Comparison of ENCODE assay signal across 8 cellular contexts in genomic region chr5:172282277-172283019, GRCh38. TPM values are rescaled to one million over a fixed set of nuclear protein-coding genes. Genes with fewer than 3 reads are reported as not detected.
DNase-seq lines count a peak whose midpoint lies in the region; ATAC-seq and TF ChIP-seq lines count a peak whose summit lies in the region.

No MANE protein-coding gene starts in this region.

- ATAC-seq in mucosa of descending colon = no peak
- ATAC-seq in HG03521 (IDR thresholded peaks at IDR 0.05; ENCODE audit: unreplicated experiment) = no peak
- no peak for ATAC-seq in HG03095 (IDR thresholded peaks at IDR 0.05; ENCODE audit: unreplicated experiment)

- in situ Hi-C loops in mammary epithelial cell (cut with MboI; ENCODE audit: low sequenced_read_pairs in 2 of 2) = loop anchor here (5.0 to 25.0 kb wide), 2 partner anchors 170 to 180 kb away; no protein-coding TSS in a partner anchor

- dilution Hi-C loops in mammary epithelial cell (cut with HindIII; ENCODE audit: low sequenced_read_pairs) = no loop called here

- no TSS peak for BruUV-seq in mammary epithelial cell (replicated peaks; lab: Mats Ljungman, UMichigan)

- DNase-seq in AG08396 (ENCODE audit: low spot score) (peak; percentile 32), mammary epithelial cell (peak; percentile 66), mucosa of descending colon (no peak), midbrain (lab: John Stamatoyannopoulos, UW) (no peak)
- no peak for DNase-seq in central memory CD4-positive, alpha-beta T cell

- H3K27me3 ChIP-seq in mammary epithelial cell (ENCODE audit: insufficient read depth, low read length) = no peaks in the 10 kb centered on the region

- H3K4me3 ChIP-seq in mammary epithelial cell (replicated peaks in 1 of 3; ENCODE audit: insufficient read depth in 1 of 3, low read depth in 2 of 3, low read length in 3 of 3) (peak overlapping the region; percentile 78 to 91 (median 90)), mucosa of descending colon (peak overlapping the region; percentile 81)

- H3K36me3 ChIP-seq in mammary epithelial cell (ENCODE audit: insufficient read depth, low read length) (no peaks in the 10 kb centered on the region), mucosa of descending colon (ENCODE audit: low read depth) (no peaks in the 10 kb centered on the region)

- CTCF ChIA-PET in mammary epithelial cell (lab: Charles Lee; ENCODE audit: low non-redundant PET) = interaction anchor here (0.6 to 1.2 kb wide), 4 partner anchors 20 to 175 kb away, joined by 3 to 6 read pairs (median 4); partner anchors contain the start of gene STK10

- no peaks in the 10 kb centered on the region for H3K9me3 ChIP-seq in mammary epithelial cell (replicated peaks; ENCODE audit: insufficient read depth, low read length)
- H3K9me3 ChIP-seq in mucosa of descending colon = no peaks in the 10 kb centered on the region

- intact Hi-C loops in mammary epithelial cell (cut with micrococcal nuclease) = loop anchor here (1.0 to 5.0 kb wide), 4 partner anchors 94 to 225 kb away; partner anchors contain the start of genes SH3PXD2B and STK10
- intact Hi-C loops in mucosa of descending colon (cut with DNase I, micrococcal nuclease) = no loop called here

- peaks cover 3% of the 10 kb centered on the region for H3K36me3 Mint-ChIP-seq in IgD-negative memory B cell

- H3K27ac Mint-ChIP-seq in IgD-negative memory B cell = peak overlapping the region; percentile 23 to 39 (median 38)

- peak overlapping the region; percentile 86 for H3K9ac ChIP-seq in mammary epithelial cell (ENCODE audit: insufficient read depth, low read length)

- peaks cover 1% of the 10 kb centered on the region for H3K27me3 Mint-ChIP-seq in IgD-negative memory B cell

- H3K4me1 Mint-ChIP-seq in IgD-negative memory B cell = peaks cover 15 to 19% (median 18%) of the 10 kb centered on the region in 3 donors

- H3K9me3 Mint-ChIP-seq in IgD-negative memory B cell = no peaks in the 10 kb centered on the region

- H2AFZ ChIP-seq in mammary epithelial cell (ENCODE audit: low read depth, low read length) = peak overlapping the region; percentile 99

- H3K79me2 ChIP-seq in mammary epithelial cell (ENCODE audit: insufficient read depth, low read length) = peaks cover 61% of the 10 kb centered on the region

- TF ChIP-seq CTCF in mammary epithelial cell (conservative IDR thresholded peaks at IDR 0.05 in 1 of 2, IDR thresholded peaks at IDR 0.05 in 1 of 2; ENCODE audit: extremely low read depth in 1 of 2, insufficient read depth in 1 of 2, low read depth in 1 of 2, low read length in 2 of 2) (no peak), mucosa of descending colon (IDR thresholded peaks at IDR 0.05) (no peak)

- H3K4me3 Mint-ChIP-seq in IgD-negative memory B cell = peak overlapping the region; percentile 87 to 94 (median 90)

- H3K4me2 ChIP-seq in mammary epithelial cell (ENCODE audit: insufficient read depth, low read depth, low read length) = peak overlapping the region; percentile 99

- no peaks in the 10 kb centered on the region for H4K20me1 ChIP-seq in mammary epithelial cell (ENCODE audit: insufficient read depth, low read length)

- H3K4me1 ChIP-seq in mammary epithelial cell (ENCODE audit: insufficient read depth, low read length) (peaks cover 10% of the 10 kb centered on the region), mucosa of descending colon (ENCODE audit: low read depth) (peaks cover 21% of the 10 kb centered on the region)

- WGBS in mammary epithelial cell (ENCODE audit: low coverage, missing lambda C conversion rate) = 1% methylated on average over 13 of the region's 13 CpGs

- peak overlapping the region; percentile 72 for H3K27ac ChIP-seq in mammary epithelial cell (ENCODE audit: insufficient read depth, low read depth, low read length)

RNA-seq across cellular contexts. Expression of gene UBTD2, which starts 1.1 kb away (rescaled TPM):
- polyA plus RNA-seq in IgD-negative memory B cell (3.1 TPM), mammary epithelial cell (8.9 TPM)
- total RNA-seq in mammary epithelial cell (10 to 100 TPM; 15.5 to 17.8 TPM), mucosa of descending colon (10 to 100 TPM; 18.3 to 22.2 (median 20.0) TPM)
- 4.7 TPM for polyA minus RNA-seq in mammary epithelial cell

Comparison
In these comparisons a context has a peak if more than half of its experiments do, and no peak if none do; other contexts are left out.
1. DNase-seq: peak in AG08396 (single experiment) and mammary epithelial cell (single experiment); none in mucosa of descending colon (0 of 3), central memory CD4-positive, alpha-beta T cell (single experiment) and midbrain (single experiment).